In genomic region chr17:2337152-2337810, GRCh38 we compare ENCODE assay signal across 8 cellular contexts. TPM values are rescaled to one million over a fixed set of nuclear protein-coding genes. Genes with fewer than 3 reads are reported as not detected.
DNase-seq lines count a peak whose midpoint lies in the region; ATAC-seq and TF ChIP-seq lines count a peak whose summit lies in the region.

Gene SGSM2, plus strand, starts transcription at chr17:2337501. Its CDS starts 188 bp downstream, at chr17:2337689.

- peak; percentile 63 for ATAC-seq in activated CD8-positive, alpha-beta T cell treated with anti-CD3 and anti-CD28 coated beads for 36 hours
- ATAC-seq in lower lobe of right lung = peak; percentile 81 to 83
- no peak for ATAC-seq in HG03342 (IDR thresholded peaks at IDR 0.05; ENCODE audit: unreplicated experiment)

- H3K9ac ChIP-seq in GM23248 (peak within 1 kb of the TSS; percentile 94), duodenal mucosa (ENCODE audit: low read depth in 1 of 2, low read length in 2 of 2) (peak within 1 kb of the TSS; percentile 79 to 86)

- no peaks in the 10 kb centered on the region for H3K9me3 Mint-ChIP-seq in CD4-positive, alpha-beta memory T cell
- H3K9me3 Mint-ChIP-seq in activated CD8-positive, alpha-beta T cell treated with anti-CD3 and anti-CD28 coated beads for 36 hours = no peaks in the 10 kb centered on the region

- peaks cover 20% of the 10 kb centered on the region for H3K4me1 ChIP-seq in CD4-positive, alpha-beta memory T cell (ENCODE audit: insufficient read depth, low read length)
- peaks cover 7% of the 10 kb centered on the region for H3K4me1 ChIP-seq in GM23248 (ENCODE audit: insufficient read depth)
- peaks cover 14 to 18% of the 10 kb centered on the region in 2 donors for H3K4me1 ChIP-seq in duodenal mucosa (ENCODE audit: control insufficient read depth in 1 of 2, insufficient read depth in 2 of 2, low read length in 2 of 2)
- peaks cover 14% of the 10 kb centered on the region for H3K4me1 ChIP-seq in lower lobe of right lung

- H3K36me3 Mint-ChIP-seq in CD4-positive, alpha-beta memory T cell = peaks cover 9 to 26% of the 10 kb centered on the region in 2 donors
- H3K36me3 Mint-ChIP-seq in activated CD8-positive, alpha-beta T cell treated with anti-CD3 and anti-CD28 coated beads for 36 hours (ENCODE audit: low read depth) = peaks cover 7% of the 10 kb centered on the region

- POLR2A ChIA-PET in CD4-positive, alpha-beta memory T cell (lab: Charles Lee; ENCODE audit: partially characterized antibody) = interaction anchor here (0.7 to 5.3 kb wide), 24 partner anchors 10 to 1805 kb away, joined by 3 to 63 read pairs (median 6); partner anchors contain the start of genes CYB5D2, HIC1, METTL16 and MNT
- POLR2A ChIA-PET in activated CD8-positive, alpha-beta T cell treated with anti-CD3 and anti-CD28 coated beads for 36 hours (lab: Charles Lee) = interaction anchor here (0.9 to 10.5 kb wide), 15 partner anchors 9 to 371 kb away, joined by 3 to 114 read pairs (median 4); partner anchors contain the start of gene SMG6

- peak within 1 kb of the TSS; percentile 86 for H3K4me2 ChIP-seq in GM23248 (ENCODE audit: unreplicated experiment)

- H3K79me2 ChIP-seq in GM23248 (ENCODE audit: insufficient read depth) = peaks cover 42% of the 10 kb centered on the region

- WGBS in GM23248 (ENCODE audit: low coverage in 1 of 2, low lambda C conversion rate in 2 of 2, missing lambda C conversion rate in 2 of 2), 2 experiments = 1 to 6% methylated on average over 9 to 68 of the region's 85 CpGs

- CTCF ChIA-PET in CD4-positive, alpha-beta memory T cell (lab: Charles Lee; ENCODE audit: partially characterized antibody) = interaction anchor here (1.0 to 5.7 kb wide), 12 partner anchors 9 to 103 kb away, joined by 3 to 55 read pairs (median 5); no protein-coding TSS in a partner anchor
- CTCF ChIA-PET in activated CD8-positive, alpha-beta T cell treated with anti-CD3 and anti-CD28 coated beads for 36 hours (lab: Charles Lee) = interaction anchor here (1.1 to 3.3 kb wide), 6 partner anchors 15 to 279 kb away, joined by 3 to 20 read pairs (median 9); partner anchors contain the start of genes SMG6 and SRR

- no peaks in the 10 kb centered on the region for H4K20me1 ChIP-seq in GM23248 (ENCODE audit: insufficient read depth)

- peak within 1 kb of the TSS; percentile 70 for H3K27ac ChIP-seq in CD4-positive, alpha-beta memory T cell (ENCODE audit: low read depth, low read length)
- peak within 1 kb of the TSS; percentile 69 for H3K27ac ChIP-seq in GM23248
- H3K27ac ChIP-seq in duodenal mucosa (ENCODE audit: low read depth, low read length) = peak within 1 kb of the TSS; percentile 79
- peak within 1 kb of the TSS; percentile 84 for H3K27ac ChIP-seq in lower lobe of right lung

- DNase-seq in CD4-positive, alpha-beta memory T cell = peak; percentile 71 to 81 (median 74)
- DNase-seq in GM23248 (peak; percentile 68), NCI-H446 (lab: John Stamatoyannopoulos, UW) (peak; percentile 24 to 77), lower lobe of right lung (peak; percentile 79)
- peak; percentile 73 for DNase-seq in activated CD8-positive, alpha-beta T cell treated with anti-CD3 and anti-CD28 coated beads for 36 hours
- DNase-seq in stimulated activated CD4-positive, alpha-beta T cell treated with anti-CD3 and anti-CD28 coated beads, Interleukin-4, amount 100 ng/mL, for 48 hours (ENCODE audit: low read depth in 2 of 2) = peak; percentile 47 to 49

- H3K4me1 Mint-ChIP-seq in CD4-positive, alpha-beta memory T cell = peaks cover 20 to 38% (median 28%) of the 10 kb centered on the region in 4 donors
- H3K4me1 Mint-ChIP-seq in activated CD8-positive, alpha-beta T cell treated with anti-CD3 and anti-CD28 coated beads for 36 hours (ENCODE audit: low read depth) = peaks cover 13% of the 10 kb centered on the region

- no peaks in the 10 kb centered on the region for H3K9me2 ChIP-seq in GM23248 (ENCODE audit: insufficient read depth)

- peak within 1 kb of the TSS; percentile 93 to 98 (median 96) for H3K27ac Mint-ChIP-seq in CD4-positive, alpha-beta memory T cell
- peak within 1 kb of the TSS; percentile 96 for H3K27ac Mint-ChIP-seq in activated CD8-positive, alpha-beta T cell treated with anti-CD3 and anti-CD28 coated beads for 36 hours

- H2AFZ ChIP-seq in GM23248 = peak within 1 kb of the TSS; percentile 90

- in situ Hi-C loops in GM23248 (cut with MboI) = no loop called here

- H3K4me3 ChIP-seq in CD4-positive, alpha-beta memory T cell (ENCODE audit: low read length in 2 of 2) = peak within 1 kb of the TSS; percentile 55 to 97
- peak within 1 kb of the TSS; percentile 98 for H3K4me3 ChIP-seq in GM23248
- peak within 1 kb of the TSS; percentile 85 to 94 for H3K4me3 ChIP-seq in duodenal mucosa (ENCODE audit: low read depth in 1 of 2, low read length in 2 of 2)
- H3K4me3 ChIP-seq in lower lobe of right lung = peak within 1 kb of the TSS; percentile 86

- no peaks in the 10 kb centered on the region for H3K27me3 ChIP-seq in CD4-positive, alpha-beta memory T cell (ENCODE audit: insufficient read depth, low read length)
- H3K27me3 ChIP-seq in GM23248 (replicated peaks; ENCODE audit: insufficient read depth) (no peaks in the 10 kb centered on the region), duodenal mucosa (ENCODE audit: control insufficient read depth in 1 of 2, insufficient read depth in 2 of 2, low read length in 2 of 2) (no peaks in the 10 kb centered on the region), lower lobe of right lung (ENCODE audit: low read depth) (no peaks in the 10 kb centered on the region)

- no peaks in the 10 kb centered on the region for H3K27me3 Mint-ChIP-seq in CD4-positive, alpha-beta memory T cell
- H3K27me3 Mint-ChIP-seq in activated CD8-positive, alpha-beta T cell treated with anti-CD3 and anti-CD28 coated beads for 36 hours = no peaks in the 10 kb centered on the region

- H3F3A ChIP-seq in GM23248 (ENCODE audit: insufficient read depth) = 0 out of 2 replicates have a peak, but pooled peaks cover 4% of the 10 kb centered on the region

- H3K4me3 Mint-ChIP-seq in CD4-positive, alpha-beta memory T cell = peak within 1 kb of the TSS; percentile 97 to 100 (median 99)
- peak within 1 kb of the TSS; percentile 75 for H3K4me3 Mint-ChIP-seq in activated CD8-positive, alpha-beta T cell treated with anti-CD3 and anti-CD28 coated beads for 36 hours

- H3K36me3 ChIP-seq in CD4-positive, alpha-beta memory T cell (ENCODE audit: insufficient read depth, low read length) = peaks cover 26% of the 10 kb centered on the region
- H3K36me3 ChIP-seq in GM23248 (ENCODE audit: low read depth) = peaks cover 29% of the 10 kb centered on the region
- peaks cover 20 to 29% of the 10 kb centered on the region in 2 donors for H3K36me3 ChIP-seq in duodenal mucosa (ENCODE audit: control insufficient read depth in 1 of 2, insufficient read depth in 2 of 2, low read length in 2 of 2)
- peaks cover 32% of the 10 kb centered on the region for H3K36me3 ChIP-seq in lower lobe of right lung

- TF ChIP-seq CTCF in activated CD8-positive, alpha-beta T cell treated with anti-CD3 and anti-CD28 coated beads for 36 hours (IDR thresholded peaks at IDR 0.05) = no peak
- no peak for TF ChIP-seq CTCF in lower lobe of right lung (IDR thresholded peaks at IDR 0.05)

- no peaks in the 10 kb centered on the region for H3K9me3 ChIP-seq in CD4-positive, alpha-beta memory T cell (ENCODE audit: control insufficient read depth in 1 of 2, low read length in 2 of 2)
- H3K9me3 ChIP-seq in GM23248 (ENCODE audit: low read depth) (no peaks in the 10 kb centered on the region), duodenal mucosa (ENCODE audit: control insufficient read depth in 1 of 2, low read length in 2 of 2) (no peaks in the 10 kb centered on the region), lower lobe of right lung (no peaks in the 10 kb centered on the region)

- intact Hi-C loops in CD4-positive, alpha-beta memory T cell (cut with micrococcal nuclease) = loop anchor here (2.0 kb wide), 2 partner anchors 64 to 282 kb away; partner anchors contain the start of genes HIC1 and MNT
- intact Hi-C loops in activated CD8-positive, alpha-beta T cell treated with anti-CD3 and anti-CD28 coated beads for 36 hours (cut with micrococcal nuclease) = loop anchor here (5.0 kb wide), 1 partner anchor 85 kb away; no protein-coding TSS in a partner anchor
- intact Hi-C loops in lower lobe of right lung (cut with DNase I) = no loop called here

RNA-seq across cellular contexts. Expression of gene SGSM2, which starts in this region (rescaled TPM):
- total RNA-seq in CD4-positive, alpha-beta memory T cell = 100 to 1,000 TPM; 133 to 137 TPM
- 10 to 100 TPM in 1 of 2 donors, 1 to 10 TPM in 1; 6.2 to 15.8 TPM for polyA plus RNA-seq in CD4-positive, alpha-beta memory T cell
- 29.2 and 32.3 TPM in 2 replicates for total RNA-seq in GM23248 (2014; rRNA removed; shearing (Covaris generic))
- 17.8 and 19.8 TPM in 2 replicates for polyA plus RNA-seq in GM23248 (2016; fragmentation: Nextera tagmentation; extraction: Ambion mirVana)
- 10 to 100 TPM; 31.8 to 37.7 TPM for total RNA-seq in activated CD8-positive, alpha-beta T cell treated with anti-CD3 and anti-CD28 coated beads for 36 hours
- 55.4 TPM for total RNA-seq in lower lobe of right lung
